20 cellular contexts compared by ENCODE assay signal in the genomic region with DNA sequence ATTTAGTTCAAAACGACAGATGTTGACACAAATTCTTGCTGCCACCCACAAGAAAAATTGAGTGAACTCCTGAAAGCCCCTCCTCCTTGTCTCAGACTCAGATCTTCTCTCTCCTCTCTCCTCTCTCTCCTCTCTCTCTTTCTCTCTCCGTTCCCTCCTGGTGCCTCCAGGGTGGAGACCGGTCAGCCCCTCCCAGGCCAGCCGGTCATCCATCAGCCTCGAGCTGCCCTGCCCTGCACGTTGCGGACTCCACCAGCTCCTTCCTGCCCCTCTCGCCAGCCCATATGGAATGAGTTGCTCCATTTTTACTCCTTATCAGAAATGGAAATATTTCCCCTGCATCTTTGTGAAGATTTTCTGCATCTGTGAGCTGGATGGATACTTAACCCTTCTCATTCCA.
"Had no signal": no experiment of that assay in that cellular context is flagged by ENCODE, and none has a peak within 500 bp of the region (broad histone marks: within the 10 kb centered on the region; RNA-seq: fewer than 3 reads in every experiment).

No MANE protein-coding gene starts in this region.

- H3K36me3 Mint-ChIP-seq: naive thymus-derived CD8-positive, alpha-beta T cell; stimulated activated effector memory CD8-positive, alpha-beta T cell treated with anti-CD3 and anti-CD28 coated beads, Interleukin-12 subunit alpha, Interleukin-12 subunit beta, amount 100 ng/mL, for 72 hours had no signal

- DNase-seq: central memory CD4-positive, alpha-beta T cell; dorsolateral prefrontal cortex; effector CD8-positive, alpha-beta T cell; left colon; mucosa of descending colon; naive thymus-derived CD8-positive, alpha-beta T cell; occipital lobe; pancreas; right cardiac atrium; stimulated activated CD4-positive, alpha-beta T cell treated with anti-CD3 and anti-CD28 coated beads, Interleukin-4, amount 100 ng/mL, for 1 hour; stimulated activated CD8-positive, alpha-beta memory T cell treated with anti-CD3 and anti-CD28 coated beads, Interleukin-4, amount 100 ng/mL, for 48 hours; stimulated activated naive CD8-positive, alpha-beta T cell treated with anti-CD3 and anti-CD28 coated beads, Interleukin-15, Interleukin-2, amounts not matched to agents 100 U/mL and 50 U/mL, for 24 hours; thyroid gland; upper lobe of right lung had no signal

- H3K27ac Mint-ChIP-seq: naive thymus-derived CD8-positive, alpha-beta T cell; stimulated activated effector memory CD8-positive, alpha-beta T cell treated with anti-CD3 and anti-CD28 coated beads, Interleukin-12 subunit alpha, Interleukin-12 subunit beta, amount 100 ng/mL, for 72 hours had no signal

- H3K4me3 Mint-ChIP-seq: naive thymus-derived CD8-positive, alpha-beta T cell; neural crest cell; stimulated activated effector memory CD8-positive, alpha-beta T cell treated with anti-CD3 and anti-CD28 coated beads, Interleukin-12 subunit alpha, Interleukin-12 subunit beta, amount 100 ng/mL, for 72 hours had no signal

- ATAC-seq: gastroesophageal sphincter; left colon; mucosa of descending colon; naive thymus-derived CD8-positive, alpha-beta T cell; pancreas; right cardiac atrium; stimulated activated effector memory CD8-positive, alpha-beta T cell treated with anti-CD3 and anti-CD28 coated beads, Interleukin-12 subunit alpha, Interleukin-12 subunit beta, amount 100 ng/mL, for 72 hours; stimulated activated naive CD8-positive, alpha-beta T cell treated with anti-CD3 and anti-CD28 coated beads, Interleukin-15, Interleukin-2, amounts not matched to agents 100 U/mL and 50 U/mL, for 24 hours; upper lobe of right lung had no signal

- H3K4me1 Mint-ChIP-seq: naive thymus-derived CD8-positive, alpha-beta T cell; neural crest cell; stimulated activated effector memory CD8-positive, alpha-beta T cell treated with anti-CD3 and anti-CD28 coated beads, Interleukin-12 subunit alpha, Interleukin-12 subunit beta, amount 100 ng/mL, for 72 hours had no signal

- H3K4me3 ChIP-seq: coronary artery, dorsolateral prefrontal cortex, esophagus muscularis mucosa, gastroesophageal sphincter, mucosa of descending colon, pancreas, suprapubic skin, thyroid gland, upper lobe of right lung had no signal
